24 cellular contexts compared by ENCODE assay signal in genomic region chr15:20361091-20361490, GRCh38.
"Had no signal": no experiment of that assay in that cellular context is flagged by ENCODE, and none has a peak within 500 bp of the region (broad histone marks: within the 10 kb centered on the region; RNA-seq: fewer than 3 reads in every experiment).

No MANE protein-coding gene starts in this region.

- H3K9me3 ChIP-seq: SJSA1 had no signal

- H3K4me3 Mint-ChIP-seq: IgD-negative memory B cell had no signal

- DNase-seq: Kasumi-1, MM.1S, NCI-H1092 treated with DMSO at 0.1 percent for 48 hours, NCI-H1436, NCI-H187, NCI-H2029, NCI-H2081 treated with DMSO at 0.1 percent for 48 hours, NCI-H2171, NCI-H226, NCI-H446, NCI-H510A, NCI-H524 treated with DMSO at 0.1 percent for 48 hours, NCI-H69, NCI-H774, PC-3, Right ventricle myocardium superior, SIG-M5 had no signal

- H3K27ac ChIP-seq: KMS-11, SJSA1, SK-N-MC had no signal

- H3K36me3 Mint-ChIP-seq: IgD-negative memory B cell had no signal

- H3K4me1 ChIP-seq: SJSA1 had no signal

- H3K4me3 ChIP-seq: K562, SJSA1, SK-N-MC had no signal

- H3K27me3 ChIP-seq: SJSA1 had no signal

- ATAC-seq: HepG2, K562, Panc1, PC-3 had no signal

- H3K9me3 Mint-ChIP-seq: IgD-negative memory B cell had no signal

- H3K27ac Mint-ChIP-seq: IgD-negative memory B cell had no signal

- H3K36me3 ChIP-seq: SJSA1 had no signal

- H3K9ac ChIP-seq: KMS-11 had no signal
